ENCODE assay signal across 26 cellular contexts in genomic region chr13:63010072-63010658, GRCh38.
"Had no signal": no experiment of that assay in that cellular context is flagged by ENCODE, and none has a peak within 500 bp of the region (broad histone marks: within the 10 kb centered on the region; RNA-seq: fewer than 3 reads in every experiment).

No MANE protein-coding gene starts in this region.

- H3K27me3 ChIP-seq: esophagus squamous epithelium, gastroesophageal sphincter, neural progenitor cell, ovary, right atrium auricular region, transverse colon had no signal

- H3K27ac Mint-ChIP-seq: dendritic cell treated with granulocyte-macrophage colony-stimulating factor and Interleukin-4, amounts not matched to agents 40 ng/mL and 50 ng/mL, for 4 days; effector memory CD8-positive, alpha-beta T cell; memory B cell; natural killer cell treated with Interleukin-12 subunit alpha and Interleukin-12 subunit beta and Interleukin-15 and Interleukin-18, amount 100 ng/mL, for 72 hours; neural progenitor cell; stimulated activated effector memory CD8-positive, alpha-beta T cell treated with anti-CD3 and anti-CD28 coated beads, Interleukin-12 subunit alpha, Interleukin-12 subunit beta, amount 100 ng/mL, for 72 hours; stimulated activated naive CD8-positive, alpha-beta T cell treated with anti-CD3 and anti-CD28 coated beads, Interleukin-15, Interleukin-2, amounts not matched to agents 100 ng/mL and 50 ng/mL, for 24 hours had no signal

- H3K9me3 ChIP-seq: ovary had no signal

- H3K9ac ChIP-seq: neural progenitor cell had no signal

- H2AFZ ChIP-seq: neural progenitor cell had no signal

- H3K4me1 Mint-ChIP-seq: memory B cell; neural progenitor cell; stimulated activated effector memory CD8-positive, alpha-beta T cell treated with anti-CD3 and anti-CD28 coated beads, Interleukin-12 subunit alpha, Interleukin-12 subunit beta, amount 100 ng/mL, for 72 hours had no signal

- DNase-seq: effector memory CD8-positive, alpha-beta T cell; esophagus squamous epithelium; foreskin fibroblast; glutamatergic neuron; kidney; left cardiac atrium; left ventricle myocardium inferior; lower lobe of right lung; midbrain; nucleus accumbens; ovary; small intestine; stimulated activated CD4-positive, alpha-beta T cell treated with anti-CD3 and anti-CD28 coated beads, Interleukin-12 subunit alpha, Interleukin-12 subunit beta, amount 100 ng/mL, for 4 hours; stimulated activated CD4-positive, alpha-beta T cell treated with anti-CD3 and anti-CD28 coated beads, Interleukin-2, amount 100 ng/mL, for 48 hours; stimulated activated CD8-positive, alpha-beta memory T cell treated with anti-CD3 and anti-CD28 coated beads, Interleukin-4, amount 100 ng/mL, for 48 hours; substantia nigra; transverse colon had no signal

- H3K27ac ChIP-seq: esophagus squamous epithelium, gastroesophageal sphincter, left ventricle myocardium inferior, lower lobe of right lung, neural progenitor cell, ovary, right atrium auricular region, thoracic aorta, transverse colon had no signal

- H3K4me3 ChIP-seq: esophagus squamous epithelium, gastroesophageal sphincter, left ventricle myocardium inferior, lower lobe of right lung, neural progenitor cell, ovary, right atrium auricular region, thoracic aorta, transverse colon had no signal

- H3K27me3 Mint-ChIP-seq: dendritic cell treated with granulocyte-macrophage colony-stimulating factor and Interleukin-4, amounts not matched to agents 40 ng/mL and 50 ng/mL, for 4 days; effector memory CD8-positive, alpha-beta T cell; memory B cell; natural killer cell treated with Interleukin-12 subunit alpha and Interleukin-12 subunit beta and Interleukin-15 and Interleukin-18, amount 100 ng/mL, for 72 hours; stimulated activated naive CD8-positive, alpha-beta T cell treated with anti-CD3 and anti-CD28 coated beads, Interleukin-15, Interleukin-2, amounts not matched to agents 100 ng/mL and 50 ng/mL, for 24 hours had no signal

- H3K4me2 ChIP-seq: neural progenitor cell had no signal

- H3K36me3 Mint-ChIP-seq: memory B cell; stimulated activated effector memory CD8-positive, alpha-beta T cell treated with anti-CD3 and anti-CD28 coated beads, Interleukin-12 subunit alpha, Interleukin-12 subunit beta, amount 100 ng/mL, for 72 hours had no signal

- H3K36me3 ChIP-seq: esophagus squamous epithelium, gastroesophageal sphincter, left ventricle myocardium inferior, lower lobe of right lung, neural progenitor cell, ovary, right atrium auricular region, thoracic aorta, transverse colon had no signal

- ATAC-seq: effector memory CD8-positive, alpha-beta T cell; gastroesophageal sphincter; left cardiac atrium; lower lobe of right lung; natural killer cell treated with Interleukin-12 subunit alpha and Interleukin-12 subunit beta and Interleukin-15 and Interleukin-18, amount 100 ng/mL, for 72 hours; stimulated activated effector memory CD8-positive, alpha-beta T cell treated with anti-CD3 and anti-CD28 coated beads, Interleukin-12 subunit alpha, Interleukin-12 subunit beta, amount 100 ng/mL, for 72 hours had no signal

- H3K4me1 ChIP-seq: esophagus squamous epithelium, gastroesophageal sphincter, left ventricle myocardium inferior, lower lobe of right lung, neural progenitor cell, right atrium auricular region, transverse colon had no signal

- H3K4me3 Mint-ChIP-seq: dendritic cell treated with granulocyte-macrophage colony-stimulating factor and Interleukin-4, amounts not matched to agents 40 ng/mL and 50 ng/mL, for 4 days; effector memory CD8-positive, alpha-beta T cell; memory B cell; natural killer cell treated with Interleukin-12 subunit alpha and Interleukin-12 subunit beta and Interleukin-15 and Interleukin-18, amount 100 ng/mL, for 72 hours; neural progenitor cell; stimulated activated effector memory CD8-positive, alpha-beta T cell treated with anti-CD3 and anti-CD28 coated beads, Interleukin-12 subunit alpha, Interleukin-12 subunit beta, amount 100 ng/mL, for 72 hours; stimulated activated naive CD8-positive, alpha-beta T cell treated with anti-CD3 and anti-CD28 coated beads, Interleukin-15, Interleukin-2, amounts not matched to agents 100 ng/mL and 50 ng/mL, for 24 hours had no signal
